ENCODE assay signal across 10 cellular contexts in genomic region chr7:74612015-74612829, GRCh38. TPM values are rescaled to one million over a fixed set of nuclear protein-coding genes. Genes with fewer than 3 reads are reported as not detected.
DNase-seq lines count a peak whose midpoint lies in the region; ATAC-seq and TF ChIP-seq lines count a peak whose summit lies in the region.
"Had no signal": no experiment of that assay in that cellular context is flagged by ENCODE, and none has a peak within 500 bp of the region (broad histone marks: within the 10 kb centered on the region; RNA-seq: fewer than 3 reads in every experiment).

No MANE protein-coding gene starts in this region.

- TF ChIP-seq CTCF in testis (IDR thresholded peaks at IDR 0.05), result no peak

- H3K9ac ChIP-seq in adipocyte (ENCODE audit: low read length), result peak overlapping the region; percentile 38

- peak; percentile 29 to 77 (median 66) for DNase-seq in NCI-H1417 (lab: John Stamatoyannopoulos, UW)
- no peak for DNase-seq in NCI-H1417 treated with DMSO at 0.1 percent for 48 hours (lab: John Stamatoyannopoulos, UW)
- DNase-seq in adipocyte (ENCODE audit: low read depth), result no peak
- DNase-seq in iPS-NIHi11 (ENCODE audit: low spot score), result peak; percentile 56
- peak; percentile 83 for DNase-seq in testis
- DNase-seq in CD1c-positive myeloid dendritic cell (ENCODE audit: extremely low spot score), result no peak
- no peak for DNase-seq in activated CD4-positive, alpha-beta T cell treated with anti-CD3 and anti-CD28 coated beads for 48 hours
- DNase-seq: activated naive CD8-positive, alpha-beta T cell treated with anti-CD3 and anti-CD28 coated beads, Interleukin-2, amount 10 ng/mL, durations not matched to agents 7 days and 5 days had no signal

- H3K4me3 ChIP-seq in adipocyte (ENCODE audit: low read length) (no peak overlapping the region), testis (no peak overlapping the region)

- no peak for ATAC-seq in GM21515 (IDR thresholded peaks at IDR 0.05; ENCODE audit: unreplicated experiment)

- H3K9me3 ChIP-seq in adipocyte (ENCODE audit: control insufficient read depth, low read length) (no peaks in the 10 kb centered on the region), testis (no peaks in the 10 kb centered on the region)
- H3K9me3 ChIP-seq: neutrophil had no signal

- H3K4me1 ChIP-seq in adipocyte (ENCODE audit: control insufficient read depth, insufficient read depth, low read length) (peaks cover 9% of the 10 kb centered on the region), testis (no peaks in the 10 kb centered on the region)

- H3K27me3 ChIP-seq in adipocyte (replicated peaks; ENCODE audit: control insufficient read depth, insufficient read depth, low read length) (no peaks in the 10 kb centered on the region), testis (no peaks in the 10 kb centered on the region)

- WGBS in testis, 2 donors, result 54 to 69% methylated on average over 11 of the region's 11 CpGs

- H3K36me3 ChIP-seq in adipocyte (ENCODE audit: control insufficient read depth, insufficient read depth, low read length, severe bottlenecking) (no peaks in the 10 kb centered on the region), testis (ENCODE audit: low read depth, missing control alignments) (no peaks in the 10 kb centered on the region)
- H3K36me3 ChIP-seq: neutrophil had no signal

- no peak overlapping the region for H3K27ac ChIP-seq in testis
- H3K27ac ChIP-seq: neutrophil had no signal

- intact Hi-C loops in testis (cut with DNase I; ENCODE audit: low total_unique reads), result no loop called here

- no peak for TF ChIP-seq POLR2A in testis (IDR thresholded peaks at IDR 0.05)

RNA-seq across cellular contexts. Expression of gene GTF2I, which starts 45.3 kb away (rescaled TPM):
- total RNA-seq in testis, result 100 to 1,000 TPM; 208 to 210 TPM
- 83.4 TPM for polyA plus RNA-seq in testis (ENCODE audit: insufficient read depth, low read depth, low replicate concordance)

Comparison
In these comparisons a context has a peak if more than half of its experiments do, and no peak if none do; other contexts are left out.
1. DNase-seq: peak in NCI-H1417 (3 of 3), iPS-NIHi11 (single experiment) and testis (single experiment); none in NCI-H1417 treated with DMSO at 0.1 percent for 48 hours (single experiment), adipocyte (single experiment), CD1c-positive myeloid dendritic cell (single experiment) and activated CD4-positive, alpha-beta T cell treated with anti-CD3 and anti-CD28 coated beads for 48 hours (single experiment).